In the genomic region with DNA sequence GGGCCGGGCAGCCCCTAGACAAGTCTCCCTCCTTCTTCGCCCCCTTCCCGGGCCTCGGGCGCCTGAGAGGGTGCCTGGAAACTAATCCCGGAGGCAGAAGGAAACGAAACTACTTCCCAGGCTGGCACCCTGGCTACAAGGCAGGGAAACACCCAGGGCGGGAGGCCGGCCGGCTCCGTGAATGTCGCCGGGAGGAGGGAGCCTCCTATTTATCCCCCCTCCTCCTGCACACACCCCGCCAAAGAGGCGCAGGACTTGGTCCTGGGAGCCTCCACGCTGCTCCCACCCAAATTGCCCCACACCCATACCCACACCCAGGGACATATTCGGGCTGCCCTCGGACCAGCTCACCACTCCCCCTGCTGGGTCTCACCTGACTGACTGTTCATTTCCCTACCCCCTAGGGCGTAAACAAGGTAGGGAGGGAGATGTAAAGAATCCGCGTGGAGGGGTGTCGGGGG, we compare ENCODE assay signal across 8 cellular contexts. TPM values are rescaled to one million over a fixed set of nuclear protein-coding genes. Genes with fewer than 3 reads are reported as not detected.
DNase-seq lines count a peak whose midpoint lies in the region; ATAC-seq and TF ChIP-seq lines count a peak whose summit lies in the region.

A gene with protein sequence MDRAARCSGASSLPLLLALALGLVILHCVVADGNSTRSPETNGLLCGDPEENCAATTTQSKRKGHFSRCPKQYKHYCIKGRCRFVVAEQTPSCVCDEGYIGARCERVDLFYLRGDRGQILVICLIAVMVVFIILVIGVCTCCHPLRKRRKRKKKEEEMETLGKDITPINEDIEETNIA (minus strand): TSS at position 183 of the 461 bp plus-strand sequence. CDS start 198 bp downstream, outside the sequence.

- H3K9me2 ChIP-seq in hepatocyte (replicated peaks; ENCODE audit: insufficient read depth): no peaks in the 10 kb centered on the region

- H4K20me1 ChIP-seq in hepatocyte (ENCODE audit: insufficient read depth, poor library complexity, severe bottlenecking): no peaks in the 10 kb centered on the region

- H3K36me3 Mint-ChIP-seq in activated naive CD8-positive, alpha-beta T cell treated with anti-CD3 and anti-CD28 coated beads, Interleukin-2, amount 50 U/mL, for 24 hours (ENCODE audit: low read depth): no peaks in the 10 kb centered on the region

- peak within 1 kb of the TSS; percentile 66 for H3K27ac ChIP-seq in hepatocyte

- H3K27me3 Mint-ChIP-seq in activated naive CD8-positive, alpha-beta T cell treated with anti-CD3 and anti-CD28 coated beads, Interleukin-2, amount 50 U/mL, for 24 hours: peaks cover 40% of the 10 kb centered on the region

- no peaks in the 10 kb centered on the region for H3K4me1 ChIP-seq in hepatocyte (ENCODE audit: insufficient read depth)

- H3K36me3 ChIP-seq in GM06990 (ENCODE audit: control insufficient read depth, insufficient read depth, low read length) (no peaks in the 10 kb centered on the region), hepatocyte (replicated peaks; ENCODE audit: insufficient read depth, low read depth) (no peaks in the 10 kb centered on the region)

- no peak for TF ChIP-seq POLR2A in GM18505 (IDR thresholded peaks at IDR 0.05; ENCODE audit: borderline replicate concordance, extremely low read depth, insufficient read depth, insufficient read length)

- no peaks in the 10 kb centered on the region for H3K9me3 Mint-ChIP-seq in activated naive CD8-positive, alpha-beta T cell treated with anti-CD3 and anti-CD28 coated beads, Interleukin-2, amount 50 U/mL, for 24 hours

- peak within 1 kb of the TSS; percentile 66 for H2AFZ ChIP-seq in hepatocyte

- H3K27me3 ChIP-seq in GM06990 (replicated peaks; ENCODE audit: control insufficient read depth, insufficient read depth, low read length): peaks cover 4% of the 10 kb centered on the region
- peaks cover 4% of the 10 kb centered on the region for H3K27me3 ChIP-seq in hepatocyte

- 41% methylated on average over 22 of the region's 22 CpGs for WGBS in hepatocyte (ENCODE audit: low lambda C conversion rate, missing lambda C conversion rate)

- H3K27ac Mint-ChIP-seq in activated naive CD8-positive, alpha-beta T cell treated with anti-CD3 and anti-CD28 coated beads, Interleukin-2, amount 50 U/mL, for 24 hours: no peak within 1 kb of the TSS

- H3K4me3 ChIP-seq in GM06990 (replicated peaks; ENCODE audit: low read depth, low read length) (peak within 1 kb of the TSS; percentile 20), hepatocyte (peak within 1 kb of the TSS; percentile 58), skeletal muscle cell (ENCODE audit: low read depth, low read length) (peak within 1 kb of the TSS; percentile 55)

- H3K4me1 Mint-ChIP-seq in activated naive CD8-positive, alpha-beta T cell treated with anti-CD3 and anti-CD28 coated beads, Interleukin-2, amount 50 U/mL, for 24 hours: no peaks in the 10 kb centered on the region

- H3K4me3 Mint-ChIP-seq in activated naive CD8-positive, alpha-beta T cell treated with anti-CD3 and anti-CD28 coated beads, Interleukin-2, amount 50 U/mL, for 24 hours: no peak within 1 kb of the TSS

- H3K9me3 ChIP-seq in hepatocyte (ENCODE audit: low read depth): no peaks in the 10 kb centered on the region

- peak; percentile 43 for TF ChIP-seq CTCF in GM06990 (IDR thresholded peaks at IDR 0.05; ENCODE audit: insufficient read depth, low read length, poor library complexity, severe bottlenecking)
- TF ChIP-seq CTCF in hepatocyte (IDR thresholded peaks at IDR 0.05; ENCODE audit: poor library complexity): peak; percentile 28

- ATAC-seq in activated naive CD8-positive, alpha-beta T cell treated with anti-CD3 and anti-CD28 coated beads, Interleukin-2, amount 50 U/mL, for 24 hours: no peak
- ATAC-seq in GM18505 (IDR thresholded peaks at IDR 0.05; ENCODE audit: unreplicated experiment): no peak

- DNase-seq in GM06990 (ENCODE audit: extremely low read depth, insufficient read length): peak; percentile 9
- peak; percentile 78 for DNase-seq in LoVo (ENCODE audit: low spot score)
- peak; percentile 4 for DNase-seq in activated naive CD8-positive, alpha-beta T cell treated with anti-CD3 and anti-CD28 coated beads, Interleukin-2, amount 50 U/mL, for 24 hours
- peak; percentile 49 for DNase-seq in hepatocyte (ENCODE audit: low spot score)
- DNase-seq in skeletal muscle cell (ENCODE audit: low read depth): no peak
- no peak for DNase-seq in NOMO-1 (lab: John Stamatoyannopoulos, UW; ENCODE audit: unreplicated experiment in 2 of 2)
- DNase-seq in NCI-H1694 (lab: John Stamatoyannopoulos, UW): no peak

- peak within 1 kb of the TSS; percentile 83 for H3K4me2 ChIP-seq in hepatocyte

- H3K79me2 ChIP-seq in hepatocyte: no peaks in the 10 kb centered on the region

RNA-seq across cellular contexts. Expression of the gene that starts here (rescaled TPM):
- 1.7 and 2.5 TPM in 2 replicates for total RNA-seq in hepatocyte
- 0.21 and 2.0 TPM in 2 replicates for polyA plus RNA-seq in hepatocyte

Comparison
In these comparisons a context has a peak if more than half of its experiments do, and no peak if none do; other contexts are left out.
1. DNase-seq: peak in GM06990 (single experiment), LoVo (single experiment), activated naive CD8-positive, alpha-beta T cell treated with anti-CD3 and anti-CD28 coated beads, Interleukin-2, amount 50 U/mL, for 24 hours (single experiment) and hepatocyte (single experiment); none in skeletal muscle cell (single experiment), NOMO-1 (0 of 2) and NCI-H1694 (single experiment).
2. Peak in every context shown above with its lines, with median percentiles within 50 percentile points of each other: H3K4me3 ChIP-seq.